ENCODE assay signal across 11 cellular contexts in the genomic region with DNA sequence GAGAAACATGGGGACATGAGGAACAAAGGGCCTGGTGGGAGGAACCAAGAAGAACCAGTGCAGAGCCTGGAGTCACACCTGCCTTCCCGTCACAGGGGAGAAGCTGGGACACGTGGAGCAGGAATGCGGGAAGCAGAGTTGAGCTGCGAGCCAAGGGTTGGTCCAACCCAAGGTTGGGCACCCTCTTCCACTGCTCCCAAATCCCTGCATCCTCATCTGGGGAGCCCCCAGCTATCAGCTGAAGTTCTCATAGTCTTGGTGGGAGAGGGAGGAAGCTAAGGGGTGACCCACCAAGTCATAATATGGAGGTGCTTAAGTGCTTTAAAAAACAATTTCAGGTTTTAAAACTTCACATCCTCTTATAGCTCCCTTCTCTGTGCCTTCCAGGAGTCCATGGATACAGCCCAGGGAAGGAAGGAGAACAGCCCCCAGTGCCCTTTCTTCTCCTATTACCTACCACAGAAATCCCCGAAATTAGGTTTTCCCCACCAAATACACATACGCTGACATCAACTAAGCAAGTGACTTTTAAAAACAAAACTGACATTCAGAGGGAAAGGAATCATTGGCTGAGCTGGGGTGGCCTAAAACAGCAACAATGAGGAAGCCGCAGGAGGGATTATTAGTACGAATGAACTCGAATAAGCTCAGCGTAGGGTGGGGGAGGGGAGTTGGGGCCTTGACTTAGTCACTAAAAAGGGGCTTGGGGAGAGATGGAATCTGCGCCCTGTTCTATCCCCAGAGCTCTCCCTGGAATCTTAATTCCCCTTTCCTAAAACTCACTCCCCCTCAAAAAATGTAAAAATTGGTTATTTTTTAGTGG. TPM values are rescaled to one million over a fixed set of nuclear protein-coding genes. Genes with fewer than 3 reads are reported as not detected.
A peak's percentile ranks its signal among the peaks of the same experiment; 100 is the strongest.
DNase-seq lines count a peak whose midpoint lies in the region; ATAC-seq and TF ChIP-seq lines count a peak whose summit lies in the region.
"Had no signal": no experiment of that assay in that cellular context is flagged by ENCODE, and none has a peak within 500 bp of the region (broad histone marks: within the 10 kb centered on the region; RNA-seq: fewer than 3 reads in every experiment).

No MANE protein-coding gene starts in this region.

- ATAC-seq in Right ventricle myocardium inferior, result no peak
- no peak for ATAC-seq in activated CD8-positive, alpha-beta T cell treated with anti-CD3 and anti-CD28 coated beads, Interleukin-2, amount 10 ng/mL, durations not matched to agents 7 days and 5 days

- peak overlapping the region; percentile 96 for H3K27ac ChIP-seq in left ventricle myocardium inferior (replicated peaks)
- peak overlapping the region; percentile 13 to 99 for H3K27ac ChIP-seq in uterus
- H3K27ac ChIP-seq: SJCRH30 had no signal

- TF ChIP-seq CTCF in left ventricle myocardium inferior (IDR thresholded peaks at IDR 0.05; ENCODE audit: borderline replicate concordance), result no peak
- TF ChIP-seq CTCF in uterus (IDR thresholded peaks at IDR 0.05), result no peak

- H3K27me3 Mint-ChIP-seq in activated CD8-positive, alpha-beta T cell treated with anti-CD3 and anti-CD28 coated beads, Interleukin-2, amount 10 ng/mL, durations not matched to agents 7 days and 5 days (ENCODE audit: low read depth), result no peaks in the 10 kb centered on the region

- DNase-seq in left ventricle myocardium inferior, result no peak
- DNase-seq in Right ventricle myocardium inferior (ENCODE audit: missing footprints), result no peak
- no peak for DNase-seq in activated CD8-positive, alpha-beta T cell treated with anti-CD3 and anti-CD28 coated beads, Interleukin-2, amount 10 ng/mL, durations not matched to agents 7 days and 5 days
- DNase-seq in iris pigment epithelial cell (ENCODE audit: low read depth), result peak; percentile 54
- DNase-seq in uterus, result no peak
- DNase-seq in SIG-M5 (lab: John Stamatoyannopoulos, UW), result no peak
- DNase-seq in T1000 (lab: John Stamatoyannopoulos, UW), result no peak
- no peak for DNase-seq in RPMI8226
- DNase-seq: dermis blood vessel endothelial cell, NCI-H2081 treated with DMSO at 0.1 percent for 48 hours, SJCRH30 had no signal

- H3K36me3 ChIP-seq in left ventricle myocardium inferior, result peaks cover 84% of the 10 kb centered on the region
- no peaks in the 10 kb centered on the region for H3K36me3 ChIP-seq in uterus

- no peaks in the 10 kb centered on the region for H3K9me3 ChIP-seq in left ventricle myocardium inferior (replicated peaks)
- no peaks in the 10 kb centered on the region for H3K9me3 ChIP-seq in uterus
- H3K9me3 ChIP-seq: SJCRH30 had no signal

- POLR2A ChIA-PET in activated CD8-positive, alpha-beta T cell treated with anti-CD3 and anti-CD28 coated beads, Interleukin-2, amount 10 ng/mL, durations not matched to agents 7 days and 5 days (lab: Charles Lee), result interaction anchor here (0.6 to 6.6 kb wide), 11 partner anchors 9 to 67 kb away, joined by 3 to 77 read pairs (median 8); a partner anchor contains a TSS

- intact Hi-C loops in left ventricle myocardium inferior (cut with micrococcal nuclease), result no loop called here
- intact Hi-C loops in Right ventricle myocardium inferior (cut with DNase I), result no loop called here
- intact Hi-C loops in uterus (cut with DNase I; ENCODE audit: low total_unique reads), result loop anchor here (5.0 kb wide), 1 partner anchor 35 kb away; a partner anchor contains a TSS

- TF ChIP-seq POLR2A in uterus (IDR thresholded peaks at IDR 0.05), result no peak

- H3K4me1 ChIP-seq in left ventricle myocardium inferior, result peaks cover 50% of the 10 kb centered on the region
- H3K4me1 ChIP-seq in uterus, result peaks cover 0 to 16% of the 10 kb centered on the region in 2 donors

- no peaks in the 10 kb centered on the region for H3K9me3 Mint-ChIP-seq in activated CD8-positive, alpha-beta T cell treated with anti-CD3 and anti-CD28 coated beads, Interleukin-2, amount 10 ng/mL, durations not matched to agents 7 days and 5 days (ENCODE audit: insufficient read depth)

- H3K4me3 ChIP-seq in left ventricle myocardium inferior, result no peak overlapping the region
- no peak overlapping the region for H3K4me3 ChIP-seq in uterus
- H3K4me3 ChIP-seq: SJCRH30 had no signal

- CTCF ChIA-PET in activated CD8-positive, alpha-beta T cell treated with anti-CD3 and anti-CD28 coated beads, Interleukin-2, amount 10 ng/mL, durations not matched to agents 7 days and 5 days (lab: Charles Lee), result interaction anchor here (1.2 to 8.3 kb wide), 3 partner anchors 26 to 59 kb away, joined by 4 to 74 read pairs (median 50); a partner anchor contains a TSS

- H3K27me3 ChIP-seq in left ventricle myocardium inferior (ENCODE audit: low read depth) (no peaks in the 10 kb centered on the region), uterus (no peaks in the 10 kb centered on the region)
- H3K27me3 ChIP-seq: SJCRH30 had no signal

- peaks cover 77% of the 10 kb centered on the region for H3K36me3 Mint-ChIP-seq in activated CD8-positive, alpha-beta T cell treated with anti-CD3 and anti-CD28 coated beads, Interleukin-2, amount 10 ng/mL, durations not matched to agents 7 days and 5 days (ENCODE audit: low read depth)

- no peak overlapping the region for H3K4me3 Mint-ChIP-seq in activated CD8-positive, alpha-beta T cell treated with anti-CD3 and anti-CD28 coated beads, Interleukin-2, amount 10 ng/mL, durations not matched to agents 7 days and 5 days

- H3K27ac Mint-ChIP-seq in activated CD8-positive, alpha-beta T cell treated with anti-CD3 and anti-CD28 coated beads, Interleukin-2, amount 10 ng/mL, durations not matched to agents 7 days and 5 days, result peak overlapping the region; percentile 43

- peaks cover 32% of the 10 kb centered on the region for H3K4me1 Mint-ChIP-seq in activated CD8-positive, alpha-beta T cell treated with anti-CD3 and anti-CD28 coated beads, Interleukin-2, amount 10 ng/mL, durations not matched to agents 7 days and 5 days (ENCODE audit: low read depth)

RNA-seq across cellular contexts. Expression of a gene that starts 4.5 kb away (rescaled TPM):
- total RNA-seq in left ventricle myocardium inferior (508 TPM), Right ventricle myocardium inferior (673 TPM), uterus (1,000 to 10,000 TPM; 1,103 to 4,858 (median 2,577) TPM)
- total RNA-seq in activated CD8-positive, alpha-beta T cell treated with anti-CD3 and anti-CD28 coated beads, Interleukin-2, amount 10 ng/mL, durations not matched to agents 7 days and 5 days, result 1,000 to 10,000 TPM; 1,527 to 1,542 TPM

RNA-seq across cellular contexts. Expression of a gene that starts 10.3 kb away (rescaled TPM):
- total RNA-seq in left ventricle myocardium inferior (54.1 TPM), Right ventricle myocardium inferior (45.8 TPM), uterus (10 to 100 TPM in 3 of 4 donors, 1 to 10 TPM in 1; 6.7 to 57.5 (median 27.0) TPM)
- total RNA-seq in activated CD8-positive, alpha-beta T cell treated with anti-CD3 and anti-CD28 coated beads, Interleukin-2, amount 10 ng/mL, durations not matched to agents 7 days and 5 days, result 10 to 100 TPM; 60.0 to 60.7 TPM

RNA-seq across cellular contexts. Expression of a gene that starts 26.6 kb away (rescaled TPM):
- 67.1 TPM for total RNA-seq in left ventricle myocardium inferior
- 68.8 TPM for total RNA-seq in Right ventricle myocardium inferior
- total RNA-seq in activated CD8-positive, alpha-beta T cell treated with anti-CD3 and anti-CD28 coated beads, Interleukin-2, amount 10 ng/mL, durations not matched to agents 7 days and 5 days, result 100 to 1,000 TPM; 144 to 154 TPM
- total RNA-seq in uterus, result 100 to 1,000 TPM in 1 of 4 donors, 10 to 100 TPM in 3; 63.2 to 214 (median 81.0) TPM

RNA-seq across cellular contexts. Expression of a gene that starts 34.6 kb away (rescaled TPM):
- total RNA-seq in left ventricle myocardium inferior (23.2 TPM), Right ventricle myocardium inferior (33.6 TPM), uterus (100 to 1,000 TPM in 3 of 4 donors, 10 to 100 TPM in 1; 98.4 to 203 (median 134) TPM)
- total RNA-seq in activated CD8-positive, alpha-beta T cell treated with anti-CD3 and anti-CD28 coated beads, Interleukin-2, amount 10 ng/mL, durations not matched to agents 7 days and 5 days, result 100 to 1,000 TPM; 317 to 333 TPM

RNA-seq across cellular contexts. Expression of a gene that starts 44.6 kb away (rescaled TPM):
- total RNA-seq in left ventricle myocardium inferior (4.9 TPM), Right ventricle myocardium inferior (7.3 TPM), uterus (1 to 10 TPM; 1.3 to 9.8 (median 4.2) TPM)
- total RNA-seq in activated CD8-positive, alpha-beta T cell treated with anti-CD3 and anti-CD28 coated beads, Interleukin-2, amount 10 ng/mL, durations not matched to agents 7 days and 5 days, result 10 to 100 TPM in 1 of 2 experiments, 1 to 10 TPM in 1; 9.1 to 10.6 TPM
